18 cellular contexts compared by ENCODE assay signal in genomic region chr13:73177911-73178565, GRCh38.
"Had no signal": no experiment of that assay in that cellular context is flagged by ENCODE, and none has a peak within 500 bp of the region (broad histone marks: within the 10 kb centered on the region; RNA-seq: fewer than 3 reads in every experiment).

No MANE protein-coding gene starts in this region.

- H3K27me3 ChIP-seq: neutrophil, suprapubic skin, thyroid gland, upper lobe of right lung had no signal

- H3K27ac ChIP-seq: heart left ventricle, left ventricle myocardium inferior, lower lobe of right lung, neutrophil, suprapubic skin, thyroid gland, upper lobe of right lung had no signal

- H3K36me3 ChIP-seq: heart left ventricle, left ventricle myocardium inferior, lower lobe of right lung, neutrophil, suprapubic skin, thyroid gland, upper lobe of right lung had no signal

- H3K9me3 ChIP-seq: heart left ventricle, left ventricle myocardium inferior, lower lobe of right lung, neutrophil, suprapubic skin, thyroid gland, upper lobe of right lung had no signal

- FAIRE-seq: frontal cortex, islet of Langerhans, small intestine had no signal

- DNase-seq: dermis blood vessel endothelial cell; erythroblast; heart left ventricle; hypothalamus; left ventricle myocardium inferior; lower lobe of right lung; naive thymus-derived CD4-positive, alpha-beta T cell; posterior cingulate gyrus; right cardiac atrium; small intestine; stimulated activated CD4-positive, alpha-beta T cell treated with anti-CD3 and anti-CD28 coated beads, Interleukin-12 subunit alpha, Interleukin-12 subunit beta, amount 100 ng/mL, for 4 hours; stimulated activated naive CD4-positive, alpha-beta T cell; thyroid gland; upper lobe of right lung had no signal

- H3K4me1 ChIP-seq: heart left ventricle, left ventricle myocardium inferior, lower lobe of right lung, thyroid gland, upper lobe of right lung had no signal

- H3K4me3 ChIP-seq: heart left ventricle, left ventricle myocardium inferior, lower lobe of right lung, suprapubic skin, thyroid gland, upper lobe of right lung had no signal
